1 cellular context compared by ENCODE assay signal in the genomic region with DNA sequence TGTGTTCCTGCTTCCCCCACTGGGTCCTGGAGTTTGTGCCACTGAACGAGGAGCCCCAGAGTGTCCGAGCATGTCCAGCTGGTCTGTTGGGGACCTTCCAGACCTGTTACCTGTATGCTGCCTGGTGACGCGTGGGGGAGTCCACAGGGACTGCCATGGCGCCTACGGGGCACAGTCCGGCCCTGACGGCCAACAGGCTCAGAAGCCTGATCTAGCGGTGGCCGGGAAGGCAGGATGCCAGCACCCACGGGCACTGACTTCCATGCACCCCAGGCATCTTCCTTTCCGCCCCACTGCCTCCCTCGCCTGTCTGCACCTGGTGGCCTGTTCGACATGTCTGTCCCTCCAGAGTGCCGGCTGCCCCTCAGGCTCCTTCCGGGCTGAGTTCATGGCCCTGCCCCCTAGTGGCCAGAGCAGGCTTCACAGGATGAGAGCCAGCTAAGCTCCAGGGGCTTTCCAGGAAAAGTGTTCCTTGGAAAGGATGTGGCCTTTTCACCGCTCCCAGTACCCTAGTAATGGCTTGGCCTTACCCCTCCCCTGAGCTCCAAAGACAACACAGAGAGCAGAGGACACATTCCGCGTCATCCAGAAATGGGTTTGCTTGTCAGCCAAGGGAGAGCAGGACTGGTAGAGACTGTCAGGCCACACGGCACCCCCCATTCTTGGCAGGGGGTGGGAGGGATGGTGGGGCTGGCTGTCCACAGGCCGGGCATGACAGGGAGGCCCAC.
TF ChIP-seq lines count a peak whose summit lies in the region.

No MANE protein-coding gene starts in this region.

TF ChIP-seq in H1, 55 proteins besides CTCF, POLR2A, EP300 and RAD21:
- TF ChIP-seq, protein P1, sequence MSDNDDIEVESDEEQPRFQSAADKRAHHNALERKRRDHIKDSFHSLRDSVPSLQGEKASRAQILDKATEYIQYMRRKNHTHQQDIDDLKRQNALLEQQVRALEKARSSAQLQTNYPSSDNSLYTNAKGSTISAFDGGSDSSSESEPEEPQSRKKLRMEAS (IDR thresholded peaks at IDR 0.05): peak; percentile 61; the same call in 1 of the 2 replicates
- TF ChIP-seq FOSL1 (IDR thresholded peaks at IDR 0.05; ENCODE audit: insufficient read depth, low read depth, low read length) (no peak), BRCA1 (IDR thresholded peaks at IDR 0.05; ENCODE audit: low read depth, low read length) (no peak), CHD2 (IDR thresholded peaks at IDR 0.05; ENCODE audit: low read length) (0 out of 2 replicates have a peak, but pooled peaks have one; percentile 29), CTBP2 (IDR thresholded peaks at IDR 0.05; ENCODE audit: borderline replicate concordance, insufficient read depth, insufficient read length, low read length) (peak; percentile 53), RXRA (IDR thresholded peaks at IDR 0.05; ENCODE audit: insufficient read depth, low read depth, low read length) (peak; percentile 83; the same call in 1 of the 2 replicates), RFX5 (IDR thresholded peaks at IDR 0.05; ENCODE audit: borderline replicate concordance, low read depth, low read length) (no peak), CREB1 (IDR thresholded peaks at IDR 0.05) (peak; percentile 47), TBP (IDR thresholded peaks at IDR 0.05; ENCODE audit: low read depth, low read length) (0 out of 2 replicates have a peak, but pooled peaks have one; percentile 42)
- TF ChIP-seq, protein P2, sequence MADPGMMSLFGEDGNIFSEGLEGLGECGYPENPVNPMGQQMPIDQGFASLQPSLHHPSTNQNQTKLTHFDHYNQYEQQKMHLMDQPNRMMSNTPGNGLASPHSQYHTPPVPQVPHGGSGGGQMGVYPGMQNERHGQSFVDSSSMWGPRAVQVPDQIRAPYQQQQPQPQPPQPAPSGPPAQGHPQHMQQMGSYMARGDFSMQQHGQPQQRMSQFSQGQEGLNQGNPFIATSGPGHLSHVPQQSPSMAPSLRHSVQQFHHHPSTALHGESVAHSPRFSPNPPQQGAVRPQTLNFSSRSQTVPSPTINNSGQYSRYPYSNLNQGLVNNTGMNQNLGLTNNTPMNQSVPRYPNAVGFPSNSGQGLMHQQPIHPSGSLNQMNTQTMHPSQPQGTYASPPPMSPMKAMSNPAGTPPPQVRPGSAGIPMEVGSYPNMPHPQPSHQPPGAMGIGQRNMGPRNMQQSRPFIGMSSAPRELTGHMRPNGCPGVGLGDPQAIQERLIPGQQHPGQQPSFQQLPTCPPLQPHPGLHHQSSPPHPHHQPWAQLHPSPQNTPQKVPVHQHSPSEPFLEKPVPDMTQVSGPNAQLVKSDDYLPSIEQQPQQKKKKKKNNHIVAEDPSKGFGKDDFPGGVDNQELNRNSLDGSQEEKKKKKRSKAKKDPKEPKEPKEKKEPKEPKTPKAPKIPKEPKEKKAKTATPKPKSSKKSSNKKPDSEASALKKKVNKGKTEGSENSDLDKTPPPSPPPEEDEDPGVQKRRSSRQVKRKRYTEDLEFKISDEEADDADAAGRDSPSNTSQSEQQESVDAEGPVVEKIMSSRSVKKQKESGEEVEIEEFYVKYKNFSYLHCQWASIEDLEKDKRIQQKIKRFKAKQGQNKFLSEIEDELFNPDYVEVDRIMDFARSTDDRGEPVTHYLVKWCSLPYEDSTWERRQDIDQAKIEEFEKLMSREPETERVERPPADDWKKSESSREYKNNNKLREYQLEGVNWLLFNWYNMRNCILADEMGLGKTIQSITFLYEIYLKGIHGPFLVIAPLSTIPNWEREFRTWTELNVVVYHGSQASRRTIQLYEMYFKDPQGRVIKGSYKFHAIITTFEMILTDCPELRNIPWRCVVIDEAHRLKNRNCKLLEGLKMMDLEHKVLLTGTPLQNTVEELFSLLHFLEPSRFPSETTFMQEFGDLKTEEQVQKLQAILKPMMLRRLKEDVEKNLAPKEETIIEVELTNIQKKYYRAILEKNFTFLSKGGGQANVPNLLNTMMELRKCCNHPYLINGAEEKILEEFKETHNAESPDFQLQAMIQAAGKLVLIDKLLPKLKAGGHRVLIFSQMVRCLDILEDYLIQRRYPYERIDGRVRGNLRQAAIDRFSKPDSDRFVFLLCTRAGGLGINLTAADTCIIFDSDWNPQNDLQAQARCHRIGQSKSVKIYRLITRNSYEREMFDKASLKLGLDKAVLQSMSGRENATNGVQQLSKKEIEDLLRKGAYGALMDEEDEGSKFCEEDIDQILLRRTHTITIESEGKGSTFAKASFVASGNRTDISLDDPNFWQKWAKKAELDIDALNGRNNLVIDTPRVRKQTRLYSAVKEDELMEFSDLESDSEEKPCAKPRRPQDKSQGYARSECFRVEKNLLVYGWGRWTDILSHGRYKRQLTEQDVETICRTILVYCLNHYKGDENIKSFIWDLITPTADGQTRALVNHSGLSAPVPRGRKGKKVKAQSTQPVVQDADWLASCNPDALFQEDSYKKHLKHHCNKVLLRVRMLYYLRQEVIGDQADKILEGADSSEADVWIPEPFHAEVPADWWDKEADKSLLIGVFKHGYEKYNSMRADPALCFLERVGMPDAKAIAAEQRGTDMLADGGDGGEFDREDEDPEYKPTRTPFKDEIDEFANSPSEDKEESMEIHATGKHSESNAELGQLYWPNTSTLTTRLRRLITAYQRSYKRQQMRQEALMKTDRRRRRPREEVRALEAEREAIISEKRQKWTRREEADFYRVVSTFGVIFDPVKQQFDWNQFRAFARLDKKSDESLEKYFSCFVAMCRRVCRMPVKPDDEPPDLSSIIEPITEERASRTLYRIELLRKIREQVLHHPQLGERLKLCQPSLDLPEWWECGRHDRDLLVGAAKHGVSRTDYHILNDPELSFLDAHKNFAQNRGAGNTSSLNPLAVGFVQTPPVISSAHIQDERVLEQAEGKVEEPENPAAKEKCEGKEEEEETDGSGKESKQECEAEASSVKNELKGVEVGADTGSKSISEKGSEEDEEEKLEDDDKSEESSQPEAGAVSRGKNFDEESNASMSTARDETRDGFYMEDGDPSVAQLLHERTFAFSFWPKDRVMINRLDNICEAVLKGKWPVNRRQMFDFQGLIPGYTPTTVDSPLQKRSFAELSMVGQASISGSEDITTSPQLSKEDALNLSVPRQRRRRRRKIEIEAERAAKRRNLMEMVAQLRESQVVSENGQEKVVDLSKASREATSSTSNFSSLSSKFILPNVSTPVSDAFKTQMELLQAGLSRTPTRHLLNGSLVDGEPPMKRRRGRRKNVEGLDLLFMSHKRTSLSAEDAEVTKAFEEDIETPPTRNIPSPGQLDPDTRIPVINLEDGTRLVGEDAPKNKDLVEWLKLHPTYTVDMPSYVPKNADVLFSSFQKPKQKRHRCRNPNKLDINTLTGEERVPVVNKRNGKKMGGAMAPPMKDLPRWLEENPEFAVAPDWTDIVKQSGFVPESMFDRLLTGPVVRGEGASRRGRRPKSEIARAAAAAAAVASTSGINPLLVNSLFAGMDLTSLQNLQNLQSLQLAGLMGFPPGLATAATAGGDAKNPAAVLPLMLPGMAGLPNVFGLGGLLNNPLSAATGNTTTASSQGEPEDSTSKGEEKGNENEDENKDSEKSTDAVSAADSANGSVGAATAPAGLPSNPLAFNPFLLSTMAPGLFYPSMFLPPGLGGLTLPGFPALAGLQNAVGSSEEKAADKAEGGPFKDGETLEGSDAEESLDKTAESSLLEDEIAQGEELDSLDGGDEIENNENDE (IDR thresholded peaks at IDR 0.05; ENCODE audit: insufficient replicate concordance, low read length): no peak
